ENCODE assay signal across 17 cellular contexts in genomic region chr6:40377173-40377806, GRCh38.
"Had no signal": no experiment of that assay in that cellular context is flagged by ENCODE, and none has a peak within 500 bp of the region (broad histone marks: within the 10 kb centered on the region; RNA-seq: fewer than 3 reads in every experiment).

No MANE protein-coding gene starts in this region.

- H3K4me1 ChIP-seq: heart left ventricle, neural progenitor cell had no signal

- ATAC-seq: effector memory CD8-positive, alpha-beta T cell; heart left ventricle; left lobe of liver; mucosa of descending colon; naive thymus-derived CD8-positive, alpha-beta T cell; right cardiac atrium had no signal

- H3K9ac ChIP-seq: neural progenitor cell had no signal

- H3K27me3 ChIP-seq: neural progenitor cell, pancreas had no signal

- H3K36me3 ChIP-seq: heart left ventricle, neural progenitor cell, pancreas had no signal

- H3K9me3 ChIP-seq: heart left ventricle, mucosa of descending colon, pancreas had no signal

- H2AFZ ChIP-seq: neural progenitor cell had no signal

- H3K27ac ChIP-seq: heart left ventricle, neural progenitor cell, pancreas had no signal

- H3K4me2 ChIP-seq: neural progenitor cell had no signal

- FAIRE-seq: colon, islet of Langerhans, pancreas, small intestine, urothelium cell line had no signal

- DNase-seq: effector memory CD8-positive, alpha-beta T cell; heart left ventricle; hippocampal formation; mammary epithelial cell; mucosa of descending colon; naive thymus-derived CD8-positive, alpha-beta T cell; pancreas; right cardiac atrium; small intestine; stimulated activated CD4-positive, alpha-beta T cell treated with anti-CD3 and anti-CD28 coated beads, Interleukin-12 subunit alpha, Interleukin-12 subunit beta, amount 100 ng/mL, for 4 hours; stimulated activated CD4-positive, alpha-beta T cell treated with anti-CD3 and anti-CD28 coated beads, Interleukin-2, amount 100 ng/mL, for 48 hours; stimulated activated naive CD4-positive, alpha-beta T cell treated with Interleukin-2 at 50 U/mL for 16 hours had no signal

- H3K4me3 ChIP-seq: heart left ventricle, mucosa of descending colon, neural progenitor cell, pancreas had no signal
